In the genomic region with DNA sequence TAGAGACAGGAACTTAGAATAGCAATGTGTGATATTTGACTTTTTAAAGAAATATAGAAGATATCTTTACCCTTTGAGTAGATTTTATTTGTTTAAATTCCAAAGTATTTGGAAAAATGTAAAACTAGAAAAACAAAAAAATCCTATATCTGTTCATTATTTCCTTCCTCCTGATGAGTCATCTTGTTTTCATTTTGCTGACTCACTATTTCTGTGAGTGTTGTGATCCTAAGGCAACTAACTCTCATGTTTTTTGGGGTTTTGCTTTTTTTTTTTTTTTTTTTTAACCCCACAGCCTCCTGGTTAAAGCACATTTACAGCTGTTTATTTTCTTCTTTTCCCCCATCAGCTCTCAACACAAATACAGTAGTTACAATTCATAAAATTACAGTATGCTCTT, we compare ENCODE assay signal across 9 cellular contexts. TPM values are rescaled to one million over a fixed set of nuclear protein-coding genes. Genes with fewer than 3 reads are reported as not detected.
A peak's percentile ranks its signal among the peaks of the same experiment; 100 is the strongest.
DNase-seq lines count a peak whose midpoint lies in the region; ATAC-seq and TF ChIP-seq lines count a peak whose summit lies in the region.
"Had no signal": no experiment of that assay in that cellular context is flagged by ENCODE, and none has a peak within 500 bp of the region (broad histone marks: within the 10 kb centered on the region; RNA-seq: fewer than 3 reads in every experiment).

No MANE protein-coding gene starts in this region.

- no peak for TF ChIP-seq CTCF in tibial artery (IDR thresholded peaks at IDR 0.05)
- TF ChIP-seq CTCF in RWPE1 (conservative IDR thresholded peaks at IDR 0.05; ENCODE audit: low read depth): no peak

- H3K27me3 ChIP-seq in tibial artery: no peaks in the 10 kb centered on the region
- H3K27me3 ChIP-seq: BLaER1 had no signal

- peaks cover 39% of the 10 kb centered on the region for H3K36me3 Mint-ChIP-seq in activated CD4-positive, alpha-beta T cell treated with anti-CD3 and anti-CD28 coated beads, Interleukin-2, amount 10 ng/mL, durations not matched to agents 7 days and 5 days (ENCODE audit: low read depth)

- CTCF ChIA-PET in activated CD4-positive, alpha-beta T cell treated with anti-CD3 and anti-CD28 coated beads, Interleukin-2, amount 10 ng/mL, durations not matched to agents 7 days and 5 days (lab: Charles Lee): interaction anchor here (0.6 to 2.3 kb wide), 3 partner anchors 11 to 1210 kb away, joined by 3 to 4 read pairs (median 3); no protein-coding TSS in a partner anchor
- CTCF ChIA-PET in RWPE1 (lab: Yijun Ruan, JAX): no interaction called here

- H3K4me3 ChIP-seq in skeletal muscle cell (ENCODE audit: low read depth, low read length): no peak overlapping the region
- H3K4me3 ChIP-seq in tibial artery: no peak overlapping the region
- H3K4me3 ChIP-seq: BLaER1 had no signal

- no peak for ATAC-seq in GM18502 (IDR thresholded peaks at IDR 0.05; ENCODE audit: poor library complexity, unreplicated experiment)

- POLR2A ChIA-PET in activated CD4-positive, alpha-beta T cell treated with anti-CD3 and anti-CD28 coated beads, Interleukin-2, amount 10 ng/mL, durations not matched to agents 7 days and 5 days (lab: Charles Lee): no interaction called here
- POLR2A ChIA-PET in RWPE1 (lab: Yijun Ruan, JAX; ENCODE audit: low non-redundant PET): no interaction called here

- H3K9me3 ChIP-seq in tibial artery: no peaks in the 10 kb centered on the region
- H3K9me3 ChIP-seq: BLaER1 had no signal

- H3K27me3 Mint-ChIP-seq in activated CD4-positive, alpha-beta T cell treated with anti-CD3 and anti-CD28 coated beads, Interleukin-2, amount 10 ng/mL, durations not matched to agents 7 days and 5 days: no peaks in the 10 kb centered on the region

- H3K9me3 Mint-ChIP-seq in activated CD4-positive, alpha-beta T cell treated with anti-CD3 and anti-CD28 coated beads, Interleukin-2, amount 10 ng/mL, durations not matched to agents 7 days and 5 days: peaks cover 28% of the 10 kb centered on the region

- H3K4me3 Mint-ChIP-seq in activated CD4-positive, alpha-beta T cell treated with anti-CD3 and anti-CD28 coated beads, Interleukin-2, amount 10 ng/mL, durations not matched to agents 7 days and 5 days: no peak overlapping the region

- DNase-seq in activated CD4-positive, alpha-beta T cell treated with anti-CD3 and anti-CD28 coated beads, Interleukin-2, amount 10 ng/mL, durations not matched to agents 7 days and 5 days: no peak
- no peak for DNase-seq in activated CD4-positive, alpha-beta T cell treated with anti-CD3 and anti-CD28 coated beads for 4 hours
- DNase-seq in RPMI7951 (ENCODE audit: low read depth): peak; percentile 75
- DNase-seq in dedifferentiated amniotic fluid mesenchymal stem cell (ENCODE audit: extremely low spot score): peak; percentile 76
- peak; percentile 18 for DNase-seq in skeletal muscle cell (ENCODE audit: low read depth)
- no peak for DNase-seq in tibial artery
- no peak for DNase-seq in RWPE1 (ENCODE audit: low spot score)

- H3K36me3 ChIP-seq in tibial artery: no peaks in the 10 kb centered on the region
- H3K36me3 ChIP-seq: BLaER1 had no signal

- no peak overlapping the region for H3K27ac ChIP-seq in tibial artery
- no peak overlapping the region for H3K27ac ChIP-seq in RWPE1
- H3K27ac ChIP-seq: BLaER1 had no signal

- peaks cover 0 to 9% (median 0%) of the 10 kb centered on the region in 4 donors for H3K4me1 ChIP-seq in tibial artery
- H3K4me1 ChIP-seq: BLaER1 had no signal

- H3K4me1 Mint-ChIP-seq in activated CD4-positive, alpha-beta T cell treated with anti-CD3 and anti-CD28 coated beads, Interleukin-2, amount 10 ng/mL, durations not matched to agents 7 days and 5 days: peaks cover 50% of the 10 kb centered on the region

- peak overlapping the region; percentile 61 for H3K27ac Mint-ChIP-seq in activated CD4-positive, alpha-beta T cell treated with anti-CD3 and anti-CD28 coated beads, Interleukin-2, amount 10 ng/mL, durations not matched to agents 7 days and 5 days

- intact Hi-C loops in tibial artery (cut with DNase I; ENCODE audit: low total_unique reads): no loop called here

RNA-seq across cellular contexts. Expression of a gene that starts 37.8 kb away (rescaled TPM):
- 100 to 1,000 TPM in 1 of 2 experiments, 10 to 100 TPM in 1; 89.2 to 101 TPM for total RNA-seq in activated CD4-positive, alpha-beta T cell treated with anti-CD3 and anti-CD28 coated beads, Interleukin-2, amount 10 ng/mL, durations not matched to agents 7 days and 5 days
- not detected in 2 replicates for total RNA-seq in RPMI7951 (2014; rRNA removed; shearing (Covaris generic))

Comparison
In these comparisons a context has a peak if more than half of its experiments do, and no peak if none do; other contexts are left out.
1. DNase-seq: peak in RPMI7951 (single experiment), dedifferentiated amniotic fluid mesenchymal stem cell (single experiment) and skeletal muscle cell (single experiment); none in activated CD4-positive, alpha-beta T cell treated with anti-CD3 and anti-CD28 coated beads, Interleukin-2, amount 10 ng/mL, durations not matched to agents 7 days and 5 days (single experiment), activated CD4-positive, alpha-beta T cell treated with anti-CD3 and anti-CD28 coated beads for 4 hours (0 of 2), tibial artery (0 of 2) and RWPE1 (single experiment).
2. RNA of a gene that starts 37.8 kb away (total RNA-seq): 89.2 to 101 TPM in activated CD4-positive, alpha-beta T cell treated with anti-CD3 and anti-CD28 coated beads, Interleukin-2, amount 10 ng/mL, durations not matched to agents 7 days and 5 days; not detected in RPMI7951; every median in the first group is over 10 times any median in the second.